8 cellular contexts compared by ENCODE assay signal in genomic region chr19:13154241-13154778, GRCh38. TPM values are rescaled to one million over a fixed set of nuclear protein-coding genes. Genes with fewer than 3 reads are reported as not detected.
A peak's percentile ranks its signal among the peaks of the same experiment; 100 is the strongest.
DNase-seq lines count a peak whose midpoint lies in the region; ATAC-seq and TF ChIP-seq lines count a peak whose summit lies in the region.

No MANE protein-coding gene starts in this region.

- 1% methylated on average over 14 of the region's 21 CpGs for WGBS in right lobe of liver (ENCODE audit: insufficient coverage, low coverage, low lambda C conversion rate, missing lambda C conversion rate)

- POLR2A ChIA-PET in activated CD4-positive, alpha-beta T cell treated with anti-CD3 and anti-CD28 coated beads for 36 hours (lab: Charles Lee): interaction anchor here (0.7 to 1.7 kb wide), 4 partner anchors 9 to 22 kb away, joined by 8 to 15 read pairs (median 12); no protein-coding TSS in a partner anchor

- H3K4me3 ChIP-seq in GM08714 (ENCODE audit: low read length) (peak overlapping the region; percentile 95), right lobe of liver (peak overlapping the region; percentile 83 to 88 (median 88))

- H3K36me3 ChIP-seq in right lobe of liver: no peaks in the 10 kb centered on the region

- peak overlapping the region; percentile 100 for H3K27ac Mint-ChIP-seq in activated CD4-positive, alpha-beta T cell treated with anti-CD3 and anti-CD28 coated beads for 36 hours

- peak; percentile 82 for TF ChIP-seq POLR2A in right lobe of liver (IDR thresholded peaks at IDR 0.05)

- no peak for ATAC-seq in activated CD4-positive, alpha-beta T cell treated with anti-CD3 and anti-CD28 coated beads for 36 hours
- peak; percentile 23 to 42 (median 35) for ATAC-seq in right lobe of liver
- ATAC-seq in GM18511 (IDR thresholded peaks at IDR 0.05; ENCODE audit: unreplicated experiment): no peak

- intact Hi-C loops in activated CD4-positive, alpha-beta T cell treated with anti-CD3 and anti-CD28 coated beads for 36 hours (cut with DNase I, micrococcal nuclease): loop anchor here (2.0 to 10.0 kb wide), 6 partner anchors 40 to 1370 kb away; partner anchors contain the start of genes JUNB (in 1 of the 2) and TECR (in 1 of the 2)
- intact Hi-C loops in right lobe of liver (cut with DNase I): no loop called here

- H3K27me3 Mint-ChIP-seq in activated CD4-positive, alpha-beta T cell treated with anti-CD3 and anti-CD28 coated beads for 36 hours: no peaks in the 10 kb centered on the region

- peaks cover 32% of the 10 kb centered on the region for H3K36me3 Mint-ChIP-seq in activated CD4-positive, alpha-beta T cell treated with anti-CD3 and anti-CD28 coated beads for 36 hours (ENCODE audit: low read depth)

- TF ChIP-seq CTCF in right lobe of liver (IDR thresholded peaks at IDR 0.05): no peak

- peak overlapping the region; percentile 87 for H3K4me3 Mint-ChIP-seq in activated CD4-positive, alpha-beta T cell treated with anti-CD3 and anti-CD28 coated beads for 36 hours

- CTCF ChIA-PET in activated CD4-positive, alpha-beta T cell treated with anti-CD3 and anti-CD28 coated beads for 36 hours (lab: Charles Lee): interaction anchor here (1.0 to 1.9 kb wide), 8 partner anchors 9 to 1228 kb away, joined by 3 to 12 read pairs (median 7); partner anchors contain the start of gene NACC1

- DNase-seq in NCI-H146 (lab: John Stamatoyannopoulos, UW) (peak; percentile 63), dermis blood vessel endothelial cell (peak; percentile 93), right lobe of liver (peak; percentile 97 to 98 (median 97)), NCI-H345 treated with DMSO at 0.1 percent for 48 hours (lab: John Stamatoyannopoulos, UW; ENCODE audit: unreplicated experiment) (no peak)
- peak; percentile 83 for DNase-seq in activated CD4-positive, alpha-beta T cell treated with anti-CD3 and anti-CD28 coated beads for 36 hours
- peak; percentile 45 for DNase-seq in stimulated activated CD8-positive, alpha-beta memory T cell treated with anti-CD3 and anti-CD28 coated beads, Interleukin-12 subunit alpha, Interleukin-12 subunit beta, amount 100 ng/mL, for 4 hours (ENCODE audit: low read depth)

- H3K27me3 ChIP-seq in right lobe of liver: no peaks in the 10 kb centered on the region

- H3K9me3 ChIP-seq in right lobe of liver: no peaks in the 10 kb centered on the region

- H3K9me3 Mint-ChIP-seq in activated CD4-positive, alpha-beta T cell treated with anti-CD3 and anti-CD28 coated beads for 36 hours (ENCODE audit: low read depth): no peaks in the 10 kb centered on the region

- peaks cover 0 to 13% (median 4%) of the 10 kb centered on the region in 4 donors for H3K4me1 ChIP-seq in right lobe of liver

- H3K4me1 Mint-ChIP-seq in activated CD4-positive, alpha-beta T cell treated with anti-CD3 and anti-CD28 coated beads for 36 hours: peaks cover 30% of the 10 kb centered on the region

- peak overlapping the region; percentile 96 to 99 (median 99) for H3K27ac ChIP-seq in right lobe of liver

RNA-seq across cellular contexts. Expression of gene IER2, which starts 4.1 kb away (rescaled TPM):
- total RNA-seq in activated CD4-positive, alpha-beta T cell treated with anti-CD3 and anti-CD28 coated beads for 36 hours: 100 to 1,000 TPM; 109 to 118 TPM
- total RNA-seq in dermis blood vessel endothelial cell: 25.5 and 30.8 TPM in 2 replicates
- total RNA-seq in right lobe of liver: 10 to 100 TPM; 19.1 to 86.6 (median 23.8) TPM

RNA-seq across cellular contexts. Expression of gene STX10, which starts 4.1 kb away (rescaled TPM):
- total RNA-seq in activated CD4-positive, alpha-beta T cell treated with anti-CD3 and anti-CD28 coated beads for 36 hours: 10 to 100 TPM; 64.8 to 71.4 TPM
- total RNA-seq in dermis blood vessel endothelial cell (69.9 and 84.6 TPM in 2 replicates), right lobe of liver (10 to 100 TPM; 18.2 to 41.5 (median 23.4) TPM)

RNA-seq across cellular contexts. Expression of gene NACC1, which starts 36.2 kb away (rescaled TPM):
- total RNA-seq in activated CD4-positive, alpha-beta T cell treated with anti-CD3 and anti-CD28 coated beads for 36 hours: 10 to 100 TPM; 77.5 to 84.5 TPM
- total RNA-seq in dermis blood vessel endothelial cell: 35.9 and 136 TPM in 2 replicates
- 10 to 100 TPM; 19.2 to 30.3 (median 26.4) TPM for total RNA-seq in right lobe of liver

RNA-seq across cellular contexts. Expression of gene TRMT1, which starts 37.8 kb away (rescaled TPM):
- total RNA-seq in activated CD4-positive, alpha-beta T cell treated with anti-CD3 and anti-CD28 coated beads for 36 hours: 10 to 100 TPM; 73.0 to 96.1 TPM
- total RNA-seq in dermis blood vessel endothelial cell (44.7 and 47.0 TPM in 2 replicates), right lobe of liver (10 to 100 TPM; 15.0 to 20.5 (median 17.2) TPM)

RNA-seq across cellular contexts. Expression of gene LYL1, which starts 51.7 kb away (rescaled TPM):
- total RNA-seq in activated CD4-positive, alpha-beta T cell treated with anti-CD3 and anti-CD28 coated beads for 36 hours: 1 to 10 TPM; 2.0 to 2.5 TPM
- total RNA-seq in dermis blood vessel endothelial cell: 51.8 and 55.0 TPM in 2 replicates
- 1 to 10 TPM; 1.1 to 3.7 (median 2.3) TPM for total RNA-seq in right lobe of liver

Comparison
In these comparisons a context has a peak if more than half of its experiments do, and no peak if none do; other contexts are left out.
1. ATAC-seq: peak in right lobe of liver (4 of 4); none in activated CD4-positive, alpha-beta T cell treated with anti-CD3 and anti-CD28 coated beads for 36 hours (single experiment) and GM18511 (single experiment).
2. intact Hi-C loops: an anchor here in activated CD4-positive, alpha-beta T cell treated with anti-CD3 and anti-CD28 coated beads for 36 hours (2.0 to 10.0 kb wide); none called in right lobe of liver.